ENCODE assay signal across 19 cellular contexts in the genomic region with DNA sequence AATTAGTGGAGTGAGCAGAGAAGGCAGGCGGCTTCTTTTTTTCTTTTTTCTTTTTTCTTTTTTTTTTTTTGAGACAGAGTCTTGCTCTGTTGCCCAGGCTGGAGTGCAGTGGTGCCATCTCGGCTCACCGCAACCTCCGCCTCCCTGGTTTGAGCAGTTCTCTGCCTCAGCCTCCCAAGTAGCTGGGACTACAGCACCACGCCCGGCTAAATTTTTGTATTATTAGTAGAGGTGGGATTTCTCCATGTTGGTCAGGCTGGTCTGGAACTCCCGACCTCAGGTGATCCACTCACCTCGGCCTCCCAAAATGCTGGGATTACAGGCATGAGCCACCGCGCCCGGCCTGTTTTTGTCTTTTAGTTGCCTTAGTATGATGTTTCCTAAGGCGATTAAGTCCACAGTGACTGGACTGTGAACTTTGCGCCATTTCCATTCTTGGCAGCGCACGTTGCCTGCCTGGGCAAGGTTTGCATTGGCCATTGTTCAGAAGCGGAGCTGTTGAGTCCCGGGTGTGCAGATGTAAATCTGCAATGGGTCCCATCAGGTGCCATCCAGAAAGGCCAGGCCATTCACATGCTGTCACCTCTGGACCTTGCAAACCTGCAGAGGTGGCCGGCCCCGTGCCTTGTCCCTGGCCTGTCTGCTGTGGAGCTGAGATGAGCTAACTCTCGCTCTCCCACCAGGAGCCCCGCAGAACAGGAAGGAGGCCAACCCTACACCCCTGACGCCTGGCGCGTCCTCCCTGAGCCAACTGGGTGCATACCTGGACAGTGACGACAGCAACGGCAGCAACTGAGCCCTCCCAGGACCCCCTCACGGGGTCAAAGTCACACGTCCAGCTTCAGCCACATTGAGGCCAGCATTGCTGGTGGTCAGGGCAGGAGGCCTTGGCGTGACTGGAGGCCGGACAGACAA. TPM values are rescaled to one million over a fixed set of nuclear protein-coding genes. Genes with fewer than 3 reads are reported as not detected.
DNase-seq lines count a peak whose midpoint lies in the region; ATAC-seq and TF ChIP-seq lines count a peak whose summit lies in the region.
"Had no signal": no experiment of that assay in that cellular context is flagged by ENCODE, and none has a peak within 500 bp of the region (broad histone marks: within the 10 kb centered on the region; RNA-seq: fewer than 3 reads in every experiment).

No MANE protein-coding gene starts in this region.

- 83% methylated on average over 30 of the region's 30 CpGs for WGBS in right cardiac atrium
- 61 to 64% methylated on average over 18 to 29 of the region's 30 CpGs for WGBS in body of pancreas, 2 donors
- 88% methylated on average over 26 of the region's 30 CpGs for WGBS in suprapubic skin

- intact Hi-C loops in right cardiac atrium (cut with DNase I) (loop anchor here in 3 of 4 donors (5.0 kb wide), 2 partner anchors 84 to 134 kb away; a partner anchor contains a TSS), Right ventricle myocardium inferior (cut with DNase I) (loop anchor here (5.0 kb wide), 1 partner anchor 84 kb away; no protein-coding TSS in a partner anchor), body of pancreas (cut with DNase I) (loop anchor here (5.0 kb wide), 1 partner anchor 84 kb away; no protein-coding TSS in a partner anchor), lower lobe of right lung (cut with DNase I) (no loop called here)

- peak; percentile 4 to 26 for ATAC-seq in right cardiac atrium
- no peak for ATAC-seq in Right ventricle myocardium inferior
- ATAC-seq in body of pancreas, result peak; percentile 87
- no peak for ATAC-seq in lower lobe of right lung
- no peak for ATAC-seq in GM18502 (IDR thresholded peaks at IDR 0.05; ENCODE audit: poor library complexity, unreplicated experiment)

- no peaks in the 10 kb centered on the region for H3K27me3 ChIP-seq in right cardiac atrium (ENCODE audit: control insufficient read depth, insufficient read depth)
- H3K27me3 ChIP-seq in body of pancreas, result no peaks in the 10 kb centered on the region
- H3K27me3 ChIP-seq in lower lobe of right lung (ENCODE audit: low read depth), result no peaks in the 10 kb centered on the region
- no peaks in the 10 kb centered on the region for H3K27me3 ChIP-seq in suprapubic skin
- H3K27me3 ChIP-seq: esophagus muscularis mucosa, neutrophil, vagina had no signal

- TF ChIP-seq POLR2A in body of pancreas (IDR thresholded peaks at IDR 0.05) (no peak), suprapubic skin (IDR thresholded peaks at IDR 0.05) (no peak)

- no peak overlapping the region for H3K27ac ChIP-seq in right cardiac atrium (ENCODE audit: low read length)
- peak overlapping the region; percentile 35 to 75 (median 61) for H3K27ac ChIP-seq in body of pancreas
- H3K27ac ChIP-seq in lower lobe of right lung, result no peak overlapping the region
- H3K27ac ChIP-seq in suprapubic skin, result no peak overlapping the region
- H3K27ac ChIP-seq: esophagus muscularis mucosa, neutrophil, vagina had no signal

- TF ChIP-seq EP300 in suprapubic skin (IDR thresholded peaks at IDR 0.05), result no peak

- no peaks in the 10 kb centered on the region for H3K9me3 ChIP-seq in right cardiac atrium (ENCODE audit: control insufficient read depth, low read length)
- H3K9me3 ChIP-seq in body of pancreas, result no peaks in the 10 kb centered on the region
- no peaks in the 10 kb centered on the region for H3K9me3 ChIP-seq in lower lobe of right lung
- no peaks in the 10 kb centered on the region for H3K9me3 ChIP-seq in suprapubic skin
- H3K9me3 ChIP-seq: esophagus muscularis mucosa, neutrophil, vagina had no signal

- peaks cover 0 to 20% of the 10 kb centered on the region in 2 donors for H3K36me3 ChIP-seq in body of pancreas (replicated peaks in 1 of 2; ENCODE audit: insufficient read depth in 1 of 2, low read depth in 2 of 2)
- H3K36me3 ChIP-seq in lower lobe of right lung, result peaks cover 80% of the 10 kb centered on the region
- peaks cover 77% of the 10 kb centered on the region for H3K36me3 ChIP-seq in suprapubic skin

- DNase-seq in right cardiac atrium (no peak), Right ventricle myocardium inferior (ENCODE audit: missing footprints) (no peak), body of pancreas (peak; percentile 63 to 87 (median 72)), lower lobe of right lung (no peak), COLO668 (lab: John Stamatoyannopoulos, UW; ENCODE audit: unreplicated experiment) (no peak), suprapubic skin (ENCODE audit: low spot score in 2 of 2) (no peak), NCI-H345 (lab: John Stamatoyannopoulos, UW) (no peak)
- DNase-seq: NK-92 treated with Interleukin-12 subunit alpha and Interleukin-12 subunit beta, amount 100 ng/mL, for 24 hours; T1000 had no signal

- TF ChIP-seq CTCF in body of pancreas (IDR thresholded peaks at IDR 0.05) (no peak), lower lobe of right lung (IDR thresholded peaks at IDR 0.05) (peak; percentile 18), suprapubic skin (IDR thresholded peaks at IDR 0.05) (no peak)

- H3K4me3 ChIP-seq in right cardiac atrium (ENCODE audit: low read length), result no peak overlapping the region
- no peak overlapping the region for H3K4me3 ChIP-seq in body of pancreas
- no peak overlapping the region for H3K4me3 ChIP-seq in lower lobe of right lung
- H3K4me3 ChIP-seq in suprapubic skin, result no peak overlapping the region
- H3K4me3 ChIP-seq: esophagus muscularis mucosa, vagina had no signal

- no peaks in the 10 kb centered on the region for H3K4me1 ChIP-seq in right cardiac atrium (ENCODE audit: control insufficient read depth, insufficient read depth, low read length)
- H3K4me1 ChIP-seq in body of pancreas, result peaks cover 17% of the 10 kb centered on the region
- no peaks in the 10 kb centered on the region for H3K4me1 ChIP-seq in lower lobe of right lung
- no peaks in the 10 kb centered on the region for H3K4me1 ChIP-seq in suprapubic skin
- H3K4me1 ChIP-seq: vagina had no signal

RNA-seq across cellular contexts. Expression of a gene that starts 10.9 kb away (rescaled TPM):
- 10 to 100 TPM; 30.5 to 75.1 (median 54.7) TPM for total RNA-seq in right cardiac atrium
- 23.9 TPM for polyA plus RNA-seq in right cardiac atrium
- total RNA-seq in Right ventricle myocardium inferior, result not detected
- total RNA-seq in body of pancreas, result not detected
- total RNA-seq in lower lobe of right lung, result not detected
- total RNA-seq in suprapubic skin, result not detected
- total RNA-seq: activated CD8-positive, alpha-beta T cell treated with anti-CD3 and anti-CD28 coated beads, Interleukin-2, amount 10 ng/mL, durations not matched to agents 7 days and 5 days; activated naive CD4-positive, alpha-beta T cell treated with anti-CD3 and anti-CD28 coated beads for 36 hours; aorta; CD4-positive, CD25-positive, alpha-beta regulatory T cell; esophagus muscularis mucosa; renal cortical epithelial cell; vagina had no signal
- polyA plus RNA-seq: CD4-positive, CD25-positive, alpha-beta regulatory T cell had no signal

RNA-seq across cellular contexts. Expression of a gene that starts 21.3 kb away (rescaled TPM):
- total RNA-seq in right cardiac atrium (10 to 100 TPM in 2 of 4 donors, 1 to 10 TPM in 2; 9.7 to 12.4 (median 10.9) TPM), Right ventricle myocardium inferior (9.2 TPM), body of pancreas (10 to 100 TPM; 15.5 to 20.2 TPM), lower lobe of right lung (16.7 TPM), suprapubic skin (10 to 100 TPM; 23.3 to 34.3 (median 26.9) TPM)
- 17.7 TPM for polyA plus RNA-seq in right cardiac atrium

RNA-seq across cellular contexts. Expression of a gene that starts 34.0 kb away (rescaled TPM):
- total RNA-seq in right cardiac atrium (not detected), Right ventricle myocardium inferior (not detected), body of pancreas (not detected), lower lobe of right lung (1.7 TPM), suprapubic skin (not detected)
- 0.25 TPM for polyA plus RNA-seq in right cardiac atrium
- total RNA-seq: esophagus muscularis mucosa, renal cortical epithelial cell, RPMI7951, vagina had no signal

RNA-seq across cellular contexts. Expression of a gene that starts 36.2 kb away (rescaled TPM):
- total RNA-seq in right cardiac atrium (not detected), Right ventricle myocardium inferior (not detected), body of pancreas (not detected), lower lobe of right lung (0.62 TPM), suprapubic skin (not detected)
- polyA plus RNA-seq in right cardiac atrium, result not detected
- polyA plus RNA-seq: aorta had no signal

RNA-seq across cellular contexts. Expression of a gene that starts 38.8 kb away (rescaled TPM):
- total RNA-seq in right cardiac atrium (1 to 10 TPM; 1.8 to 2.3 (median 2.1) TPM), Right ventricle myocardium inferior (0.73 TPM), body of pancreas (10 to 100 TPM in 1 of 2 donors, under 1 TPM in 1; 0.99 to 27.5 TPM), lower lobe of right lung (1.7 TPM), suprapubic skin (under 1 TPM in 3 of 4 donors, not detected in 1; 0.57 to 0.89 (median 0.57) TPM)
- 0.70 TPM for polyA plus RNA-seq in right cardiac atrium
- total RNA-seq: activated CD8-positive, alpha-beta T cell treated with anti-CD3 and anti-CD28 coated beads, Interleukin-2, amount 10 ng/mL, durations not matched to agents 7 days and 5 days; CD4-positive, CD25-positive, alpha-beta regulatory T cell; vagina had no signal

Comparison
In these comparisons a context has a peak if more than half of its experiments do, and no peak if none do; other contexts are left out.
1. ATAC-seq: peak in right cardiac atrium (2 of 2) and body of pancreas (single experiment); none in Right ventricle myocardium inferior (single experiment), lower lobe of right lung (0 of 2) and GM18502 (single experiment).
2. RNA of a gene that starts 10.9 kb away (total RNA-seq): 30.5 to 75.1 TPM in right cardiac atrium; not detected in lower lobe of right lung (single experiment), not detected in Right ventricle myocardium inferior (single experiment), not detected in body of pancreas and not detected in suprapubic skin; every median in the first group is over 10 times any median in the second.
3. DNase-seq: peak in body of pancreas (4 of 4); none in right cardiac atrium (0 of 3), Right ventricle myocardium inferior (single experiment), lower lobe of right lung (single experiment), COLO668 (single experiment), suprapubic skin (0 of 2) and NCI-H345 (single experiment).
4. H3K27ac ChIP-seq: peak in body of pancreas (4 of 4); none in right cardiac atrium (single experiment), lower lobe of right lung (single experiment) and suprapubic skin (single experiment).